Comparison of ENCODE assay signal across 8 cellular contexts in genomic region chr1:151130837-151131586, GRCh38. TPM values are rescaled to one million over a fixed set of nuclear protein-coding genes. Genes with fewer than 3 reads are reported as not detected.
A peak's percentile ranks its signal among the peaks of the same experiment; 100 is the strongest.
DNase-seq lines count a peak whose midpoint lies in the region; ATAC-seq and TF ChIP-seq lines count a peak whose summit lies in the region.

No MANE protein-coding gene starts in this region.

- H3K4me3 ChIP-seq in cardiac fibroblast (replicated peaks in 1 of 2; ENCODE audit: low read depth in 2 of 2, low read length in 2 of 2) = peak overlapping the region; percentile 22 to 34

- H3K36me3 Mint-ChIP-seq in CD14-positive monocyte (no peaks in the 10 kb centered on the region), WTC11 (peaks cover 6% of the 10 kb centered on the region; the same call in 1 of the 2 replicates)

- DNase-seq in CD14-positive monocyte (ENCODE audit: low spot score) = no peak
- peak; percentile 96 for DNase-seq in WTC11 (ENCODE audit: low spot score)
- DNase-seq in cardiac fibroblast (ENCODE audit: low read depth in 2 of 2) = peak; percentile 85 to 88
- DNase-seq in iris pigment epithelial cell (ENCODE audit: low read depth) = peak; percentile 96
- peak; percentile 56 for DNase-seq in smooth muscle cell of the brain vasculature (ENCODE audit: low read depth, low spot score)
- no peak for DNase-seq in NCI-H1048 (lab: John Stamatoyannopoulos, UW)

- POLR2A ChIA-PET in WTC11 (lab: Charles Lee) = interaction anchor here (0.7 to 1.4 kb wide), 11 partner anchors 11 to 241 kb away, joined by 3 to 11 read pairs (median 4); partner anchors contain the start of genes C1orf56, LYSMD1, SELENBP1 and TNFAIP8L2

- peaks cover 15% of the 10 kb centered on the region for H3K4me1 Mint-ChIP-seq in CD14-positive monocyte
- H3K4me1 Mint-ChIP-seq in WTC11 = peaks cover 15% of the 10 kb centered on the region

- peaks cover 0 to 1% (median 0%) of the 10 kb centered on the region in 7 donors for H3K9me3 Mint-ChIP-seq in CD14-positive monocyte
- H3K9me3 Mint-ChIP-seq in WTC11 = no peaks in the 10 kb centered on the region

- CTCF ChIA-PET in WTC11 (lab: Charles Lee) = interaction anchor here (0.5 to 2.2 kb wide), 15 partner anchors 13 to 150 kb away, joined by 3 to 50 read pairs (median 5); partner anchors contain the start of genes C1orf56, CDC42SE1, GABPB2 and LYSMD1

- H3K27ac Mint-ChIP-seq in CD14-positive monocyte (peak overlapping the region in 1 of 7 donors; percentile 40), WTC11 (peak overlapping the region; percentile 83)

- H3K27me3 Mint-ChIP-seq in CD14-positive monocyte (ENCODE audit: low read depth in 3 of 3) (peaks cover 8 to 14% (median 8%) of the 10 kb centered on the region in 3 donors), WTC11 (ENCODE audit: low read depth) (peaks cover 43% of the 10 kb centered on the region)

- ATAC-seq in GM21825 (IDR thresholded peaks at IDR 0.05; ENCODE audit: unreplicated experiment) = peak; percentile 81
- ATAC-seq in WTC11 = peak; percentile 93
- no peak for ATAC-seq in HG02840 (IDR thresholded peaks at IDR 0.05; ENCODE audit: low FRiP score, unreplicated experiment)

- peak overlapping the region; percentile 80 to 88 for H3K4me3 Mint-ChIP-seq in CD14-positive monocyte
- peak overlapping the region; percentile 72 for H3K4me3 Mint-ChIP-seq in WTC11

- TF ChIP-seq CTCF in CD14-positive monocyte (IDR thresholded peaks at IDR 0.05) = no peak
- no peak for TF ChIP-seq CTCF in WTC11 (IDR thresholded peaks at IDR 0.05)
- no peak for TF ChIP-seq CTCF in cardiac fibroblast (IDR thresholded peaks at IDR 0.05; ENCODE audit: low read depth, low read length)

- intact Hi-C loops in CD14-positive monocyte (cut with micrococcal nuclease) = no loop called here

TF ChIP-seq in WTC11, 78 proteins besides CTCF, POLR2A, EP300 and RAD21 (continues in another document):
- TF ChIP-seq USF2 (CRISPR knock-in tag; IDR thresholded peaks at IDR 0.05) = peak; percentile 57
- TF ChIP-seq ERG (CRISPR knock-in tag; IDR thresholded peaks at IDR 0.05) = no peak
- TF ChIP-seq TEAD1 (CRISPR knock-in tag; IDR thresholded peaks at IDR 0.05) = peak; percentile 44; the same call in 1 of the 2 replicates
- no peak for TF ChIP-seq NFATC4 (CRISPR knock-in tag; IDR thresholded peaks at IDR 0.05)
- TF ChIP-seq ZNF232 (CRISPR knock-in tag; IDR thresholded peaks at IDR 0.05) = 0 out of 2 replicates have a peak, but pooled peaks have one; percentile 32
- TF ChIP-seq ZNF671 (CRISPR knock-in tag; IDR thresholded peaks at IDR 0.05) = no peak
- TF ChIP-seq NFYB (CRISPR knock-in tag; conservative IDR thresholded peaks at IDR 0.05; ENCODE audit: low read depth) = peak; percentile 87
- TF ChIP-seq CBFB (CRISPR knock-in tag; IDR thresholded peaks at IDR 0.05; ENCODE audit: low read depth) = 0 out of 2 replicates have a peak, but pooled peaks have one; percentile 43
- peak; percentile 56; the same call in 1 of the 2 replicates for TF ChIP-seq E2F4 (CRISPR knock-in tag; IDR thresholded peaks at IDR 0.05; ENCODE audit: borderline replicate concordance, low read depth)
- TF ChIP-seq TEAD4 (CRISPR knock-in tag; IDR thresholded peaks at IDR 0.05) = no peak
- TF ChIP-seq SP1 (CRISPR knock-in tag; conservative IDR thresholded peaks at IDR 0.05) = peak; percentile 55; the same call in 1 of the 2 replicates
- peak; percentile 44; the same call in 1 of the 2 replicates for TF ChIP-seq NFE2L1 (CRISPR knock-in tag; IDR thresholded peaks at IDR 0.05)
- peak; percentile 84 for TF ChIP-seq FOXK1 (CRISPR knock-in tag; IDR thresholded peaks at IDR 0.05)
- no peak for TF ChIP-seq ZNF423 (CRISPR knock-in tag; IDR thresholded peaks at IDR 0.05)
- peak; percentile 52; the same call in 1 of the 2 replicates for TF ChIP-seq USF1 (CRISPR knock-in tag; IDR thresholded peaks at IDR 0.05)
- TF ChIP-seq CREB1 (CRISPR knock-in tag; IDR thresholded peaks at IDR 0.05) = 0 out of 2 replicates have a peak, but pooled peaks have one; percentile 34
- TF ChIP-seq NR3C1 (CRISPR knock-in tag; conservative IDR thresholded peaks at IDR 0.05; ENCODE audit: low read depth) = 0 out of 2 replicates have a peak, but pooled peaks have one; percentile 18
- TF ChIP-seq JUN (CRISPR knock-in tag; IDR thresholded peaks at IDR 0.05) = no peak
- TF ChIP-seq MLX (CRISPR knock-in tag; IDR thresholded peaks at IDR 0.05) = no peak
- TF ChIP-seq TP53 (CRISPR knock-in tag; IDR thresholded peaks at IDR 0.05) = peak; percentile 42; the same call in 1 of the 2 replicates
- TF ChIP-seq E2F5 (CRISPR knock-in tag; IDR thresholded peaks at IDR 0.05) = peak; percentile 77
- no peak for TF ChIP-seq IRF1 (CRISPR knock-in tag; IDR thresholded peaks at IDR 0.05)
- TF ChIP-seq MAX (CRISPR knock-in tag; IDR thresholded peaks at IDR 0.05) = peak; percentile 84

RNA-seq across cellular contexts. Expression of gene SEMA6C, which starts 15.4 kb away (rescaled TPM):
- polyA plus RNA-seq in CD14-positive monocyte = 1 to 10 TPM in 1 of 2 donors, under 1 TPM in 1; 0.39 to 1.4 TPM
- 16.3 to 21.0 TPM (median 18.1 TPM) in 3 replicates for total RNA-seq in WTC11 (2021)

RNA-seq across cellular contexts. Expression of gene TNFAIP8L2, which starts 25.4 kb away (rescaled TPM):
- polyA plus RNA-seq in CD14-positive monocyte = 100 to 1,000 TPM; 103 to 104 TPM
- total RNA-seq in WTC11 (2021) = 0.15 TPM in 1 of 3 replicates, not detected in the others

RNA-seq across cellular contexts. Expression of gene LYSMD1, which starts 34.7 kb away (rescaled TPM):
- under 1 TPM in 1 of 2 donors, not detected in 1; 0.24 TPM for polyA plus RNA-seq in CD14-positive monocyte
- total RNA-seq in WTC11 (2021) = 6.3 to 7.8 TPM (median 6.9 TPM) in 3 replicates

RNA-seq across cellular contexts. Expression of gene SCNM1, which starts 34.9 kb away (rescaled TPM):
- polyA plus RNA-seq in CD14-positive monocyte = 100 to 1,000 TPM; 103 to 110 TPM
- 35.3 to 45.3 TPM (median 35.8 TPM) in 3 replicates for total RNA-seq in WTC11 (2021)

RNA-seq across cellular contexts. Expression of gene TMOD4, which starts 44.8 kb away (rescaled TPM):
- polyA plus RNA-seq in CD14-positive monocyte = not detected
- total RNA-seq in WTC11 (2021) = 0.66 to 0.82 TPM (median 0.79 TPM) in 3 replicates

Comparison
In these comparisons a context has a peak if more than half of its experiments do, and no peak if none do; other contexts are left out.
1. DNase-seq: peak in WTC11 (single experiment), cardiac fibroblast (2 of 2), iris pigment epithelial cell (single experiment) and smooth muscle cell of the brain vasculature (single experiment); none in CD14-positive monocyte (single experiment) and NCI-H1048 (single experiment).